Comparison of ENCODE assay signal across 16 cellular contexts in genomic region chr18:31206064-31206463, GRCh38. TPM values are rescaled to one million over a fixed set of nuclear protein-coding genes. Genes with fewer than 3 reads are reported as not detected.
A peak's percentile ranks its signal among the peaks of the same experiment; 100 is the strongest.
DNase-seq lines count a peak whose midpoint lies in the region; ATAC-seq, FAIRE-seq and TF ChIP-seq lines count a peak whose summit lies in the region.
"Had no signal": no experiment of that assay in that cellular context is flagged by ENCODE, and none has a peak within 500 bp of the region (broad histone marks: within the 10 kb centered on the region; RNA-seq: fewer than 3 reads in every experiment).

No MANE protein-coding gene starts in this region.

- no peak overlapping the region for H3K9ac ChIP-seq in K562 (ENCODE audit: insufficient read depth in 1 of 2, low read depth in 2 of 2, low read length in 2 of 2)

- H3K36me3 Mint-ChIP-seq in activated CD4-positive, alpha-beta memory T cell treated with anti-CD3 and anti-CD28 coated beads for 36 hours: no peaks in the 10 kb centered on the region
- no peaks in the 10 kb centered on the region for H3K36me3 Mint-ChIP-seq in GM23338 (ENCODE audit: low read depth)
- H3K36me3 Mint-ChIP-seq: stimulated activated naive B cell treated with anti-CD40 and anti-IgM and Interleukin-4, amounts not matched to agents 10 μg/mL and 1 μg/mL and 100 μg/mL, for 72 hours had no signal

- no peak for TF ChIP-seq EP300 in K562 (IDR thresholded peaks at IDR 0.05; ENCODE audit: low read length)

- no peaks in the 10 kb centered on the region for H3K9me3 ChIP-seq in K562 (replicated peaks; ENCODE audit: control insufficient read depth, insufficient read depth, low read depth, low read length)
- H3K9me3 ChIP-seq: HAP-1 had no signal

- FAIRE-seq in K562 (lab: Jason Lieb, UNC): no peak
- FAIRE-seq: urothelium cell line had no signal

- POLR2A ChIA-PET in K562 (lab: Yijun Ruan, JAX): interaction anchor here (1.1 kb wide), 1 partner anchor 10 kb away, joined by 3 read pairs; no protein-coding TSS in a partner anchor
- POLR2A ChIA-PET in activated CD4-positive, alpha-beta memory T cell treated with anti-CD3 and anti-CD28 coated beads for 36 hours (lab: Charles Lee): no interaction called here

- H3K27me3 ChIP-seq in K562 (ENCODE audit: control insufficient read depth in 2 of 2, insufficient read depth in 2 of 2, low read length in 2 of 2): no peaks in the 10 kb centered on the region
- no peaks in the 10 kb centered on the region for H3K27me3 ChIP-seq in GM23338 (ENCODE audit: insufficient read depth)

- TF ChIP-seq CTCF in 22Rv1 (IDR thresholded peaks at IDR 0.05) (no peak), K562 (IDR thresholded peaks at IDR 0.05 in 2 of 3, conservative IDR thresholded peaks at IDR 0.05 in 1 of 3; ENCODE audit: insufficient read depth in 2 of 3, low read depth in 1 of 3, low read length in 3 of 3) (no peak), GM23338 (conservative IDR thresholded peaks at IDR 0.05; ENCODE audit: low read depth in 2 of 2) (no peak)

- H3K36me3 ChIP-seq in K562 (ENCODE audit: control insufficient read depth, insufficient read depth, low read length) (no peaks in the 10 kb centered on the region), GM23338 (ENCODE audit: insufficient read depth) (no peaks in the 10 kb centered on the region)
- H3K36me3 ChIP-seq: HAP-1 had no signal

- no TSS peak for BruUV-seq in K562 (replicated peaks; lab: Mats Ljungman, UMichigan)

- H3K9me1 ChIP-seq in K562 (ENCODE audit: control insufficient read depth, insufficient read depth, low read length): no peaks in the 10 kb centered on the region

- H3K27ac ChIP-seq in 22Rv1 (peak overlapping the region; percentile 83), K562 (ENCODE audit: extremely low read depth, low read depth, low read length) (no peak overlapping the region), GM23338 (ENCODE audit: low read depth) (no peak overlapping the region)

- no peaks in the 10 kb centered on the region for H3K9me2 ChIP-seq in GM23338 (ENCODE audit: insufficient read depth)

- no peaks in the 10 kb centered on the region for H3K4me1 Mint-ChIP-seq in activated CD4-positive, alpha-beta memory T cell treated with anti-CD3 and anti-CD28 coated beads for 36 hours (ENCODE audit: low read depth)
- peaks cover 24% of the 10 kb centered on the region for H3K4me1 Mint-ChIP-seq in GM23338

- 39% methylated on average over 5 of the region's 5 CpGs for WGBS in K562 (ENCODE audit: insufficient coverage, low coverage, missing lambda C conversion rate)

- H4K20me1 ChIP-seq in K562 (replicated peaks; ENCODE audit: control insufficient read depth, insufficient read depth, low read length) (no peaks in the 10 kb centered on the region), GM23338 (replicated peaks; ENCODE audit: insufficient read depth) (no peaks in the 10 kb centered on the region)

- H2AFZ ChIP-seq in K562 (ENCODE audit: low read depth, low read length) (peak overlapping the region; percentile 71), GM23338 (no peak overlapping the region)

- TF ChIP-seq POLR2A in K562 (conservative IDR thresholded peaks at IDR 0.05): no peak

- H3K4me3 ChIP-seq in K562: no peak overlapping the region
- H3K4me3 ChIP-seq in GM23338: no peak overlapping the region
- H3K4me3 ChIP-seq: HAP-1 had no signal

- H3K9me3 Mint-ChIP-seq in activated CD4-positive, alpha-beta memory T cell treated with anti-CD3 and anti-CD28 coated beads for 36 hours: no peaks in the 10 kb centered on the region
- no peaks in the 10 kb centered on the region for H3K9me3 Mint-ChIP-seq in GM23338
- H3K9me3 Mint-ChIP-seq: neural crest cell had no signal

- no peak overlapping the region for H3K4me3 Mint-ChIP-seq in activated CD4-positive, alpha-beta memory T cell treated with anti-CD3 and anti-CD28 coated beads for 36 hours
- H3K4me3 Mint-ChIP-seq in GM23338: no peak overlapping the region
- H3K4me3 Mint-ChIP-seq: activated T-cell treated with anti-CD3 and anti-CD28 coated beads, Interleukin-2, amount 50 U/mL, for 24 hours; neural crest cell; stimulated activated naive B cell treated with anti-CD40 and anti-IgM and Interleukin-4, amounts not matched to agents 10 μg/mL and 1 μg/mL and 100 μg/mL, for 72 hours had no signal

- H3K27ac Mint-ChIP-seq in activated CD4-positive, alpha-beta memory T cell treated with anti-CD3 and anti-CD28 coated beads for 36 hours: no peak overlapping the region
- no peak overlapping the region for H3K27ac Mint-ChIP-seq in GM23338
- H3K27ac Mint-ChIP-seq: activated T-cell treated with anti-CD3 and anti-CD28 coated beads, Interleukin-2, amount 50 U/mL, for 24 hours; stimulated activated naive B cell treated with anti-CD40 and anti-IgM and Interleukin-4, amounts not matched to agents 10 μg/mL and 1 μg/mL and 100 μg/mL, for 72 hours had no signal

- DNase-seq in LoVo (ENCODE audit: low spot score): peak; percentile 36
- no peak for DNase-seq in K562 (ENCODE audit: extremely low read depth in 1 of 4, low spot score in 3 of 4)
- no peak for DNase-seq in left colon
- DNase-seq in HCEC 1CT: no peak
- DNase-seq in activated CD4-positive, alpha-beta memory T cell treated with anti-CD3 and anti-CD28 coated beads for 36 hours: no peak
- no peak for DNase-seq in GM23338 (ENCODE audit: low spot score)
- DNase-seq: activated CD4-positive, alpha-beta T cell treated with anti-CD3 and anti-CD28 coated beads for 4 hours; activated T-cell treated with anti-CD3 and anti-CD28 coated beads, Interleukin-2, amount 50 U/mL, for 24 hours; T-helper 2 cell had no signal

- no peak for TF ChIP-seq RAD21 in K562 (CRISPR knock-in tag; conservative IDR thresholded peaks at IDR 0.05 in 1 of 2, IDR thresholded peaks at IDR 0.05 in 1 of 2)

- intact Hi-C loops in K562 (cut with micrococcal nuclease) (no loop called here), left colon (cut with DNase I, micrococcal nuclease) (no loop called here)
- intact Hi-C loops in activated CD4-positive, alpha-beta memory T cell treated with anti-CD3 and anti-CD28 coated beads for 36 hours (cut with micrococcal nuclease): no loop called here

- H3K4me1 ChIP-seq in K562 (replicated peaks in 1 of 2; ENCODE audit: control insufficient read depth in 2 of 2, insufficient read depth in 2 of 2, low read length in 2 of 2): peaks cover 4 to 6% of the 10 kb centered on the region in 2 experiments; a peak in 3 of 5 replicates
- H3K4me1 ChIP-seq in GM23338 (ENCODE audit: insufficient read depth): peaks cover 30% of the 10 kb centered on the region

- no peaks in the 10 kb centered on the region for H3F3A ChIP-seq in GM23338 (replicated peaks; ENCODE audit: low read depth)

- H3K27me3 Mint-ChIP-seq in activated CD4-positive, alpha-beta memory T cell treated with anti-CD3 and anti-CD28 coated beads for 36 hours: no peaks in the 10 kb centered on the region
- no peaks in the 10 kb centered on the region for H3K27me3 Mint-ChIP-seq in GM23338 (ENCODE audit: insufficient read depth, low read depth, poor library complexity)
- H3K27me3 Mint-ChIP-seq: activated T-cell treated with anti-CD3 and anti-CD28 coated beads, Interleukin-2, amount 50 U/mL, for 24 hours had no signal

- CTCF ChIA-PET in K562 (lab: Yijun Ruan, JAX; ENCODE audit: low intra/inter-chr PET ratio): interaction anchor here (0.6 kb wide), 1 partner anchor 62 kb away, joined by 3 read pairs; no protein-coding TSS in a partner anchor
- CTCF ChIA-PET in activated CD4-positive, alpha-beta memory T cell treated with anti-CD3 and anti-CD28 coated beads for 36 hours (lab: Charles Lee): no interaction called here

- in situ Hi-C loops in K562 (cut with MboI): no loop called here

- ATAC-seq in K562 (no peak), left colon (peak; percentile 61), HG02884 (IDR thresholded peaks at IDR 0.05; ENCODE audit: unreplicated experiment) (no peak), GM23338 (no peak)

- H3K79me2 ChIP-seq in K562 (ENCODE audit: control insufficient read depth, insufficient read depth, low read length) (no peaks in the 10 kb centered on the region), GM23338 (replicated peaks; ENCODE audit: insufficient read depth) (no peaks in the 10 kb centered on the region)

- no peak overlapping the region; the same call in 1 of the 2 replicates for H3K4me2 ChIP-seq in K562 (ENCODE audit: insufficient read depth, low read length)
- H3K4me2 ChIP-seq in GM23338: no peak overlapping the region

TF ChIP-seq in GM23338, 12 proteins besides CTCF, POLR2A, EP300 and RAD21:
- TF ChIP-seq ZNF331 (CRISPR knock-in tag; IDR thresholded peaks at IDR 0.05; ENCODE audit: low read depth): no peak
- TF ChIP-seq POLR2AphosphoS5 (IDR thresholded peaks at IDR 0.05; ENCODE audit: low read depth): no peak

RNA-seq across cellular contexts. Expression of gene DSC1, which starts 43.4 kb away (rescaled TPM):
- not detected in 2 replicates for total RNA-seq in K562 (2011; cell fraction: chromatin; rRNA removed; ENCODE audit: low replicate concordance)
- not detected in 2 replicates for total RNA-seq in K562 (2011; cell fraction: nucleolus; rRNA removed)
- not detected in 2 replicates for total RNA-seq in K562 (2011; cell fraction: nucleoplasm; rRNA removed)
- 0.04 and 0.05 TPM in 2 replicates for total RNA-seq in K562 (2014; rRNA removed)
- total RNA-seq in K562 (2014; rRNA removed; fragmentation: Illumina TruSeq; extraction: Trizol): 0.04 and 0.06 TPM in 2 replicates
- total RNA-seq in K562 (2015; rRNA removed; fragmentation: Illumina TruSeq; extraction: Trizol): not detected in 2 replicates
- not detected in 2 replicates for total RNA-seq in K562 (2021)
- 0.01 TPM in 1 of 2 replicates, not detected in the other for polyA plus RNA-seq in K562 (2011; rRNA removed)
- not detected in 2 replicates for polyA plus RNA-seq in K562 (2011; cell fraction: cytosol; rRNA removed)
- not detected in 2 replicates for polyA plus RNA-seq in K562 (2011; cell fraction: nucleus; rRNA removed)
- polyA plus RNA-seq in K562 (2012): 0.04 and 0.25 TPM in 2 replicates
- 0.03 TPM in 1 of 2 replicates, not detected in the other for polyA plus RNA-seq in K562 (2014; fragmentation: Illumina TruSeq; extraction: Trizol)
- under 1 TPM; 0.04 to 0.06 TPM for polyA plus RNA-seq in K562 (2014; fragmentation: Nextera tagmentation; extraction: Ambion mirVana)
- 0.07 TPM in 1 of 2 replicates, not detected in the other for polyA plus RNA-seq in K562 (2014; rRNA removed)
- polyA minus RNA-seq in K562 (2011; rRNA and poly(A)+ RNA removed): not detected in 2 replicates
- not detected in 2 replicates for polyA minus RNA-seq in K562 (2011; cell fraction: cytosol; rRNA and poly(A)+ RNA removed)
- not detected in 2 replicates for polyA minus RNA-seq in K562 (2011; cell fraction: nucleus; rRNA and poly(A)+ RNA removed)
- not detected for total RNA-seq in left colon
- total RNA-seq in activated CD4-positive, alpha-beta memory T cell treated with anti-CD3 and anti-CD28 coated beads for 36 hours: under 1 TPM in 1 of 2 experiments, not detected in 1; 0.05 TPM
- not detected in 2 replicates for total RNA-seq in GM23338 (2014; rRNA removed; shearing (Covaris generic))
- not detected in 2 replicates for polyA plus RNA-seq in GM23338 (2016; fragmentation: Nextera tagmentation; extraction: Ambion mirVana)
- total RNA-seq: neural crest cell had no signal
- polyA plus RNA-seq: adipose tissue had no signal
